1 cellular context compared by ENCODE assay signal in genomic region chr19:756232-756631, GRCh38.
TF ChIP-seq lines count a peak whose summit lies in the region.

No MANE protein-coding gene starts in this region.

TF ChIP-seq in endothelial cell of umbilical vein, 7 proteins besides CTCF, POLR2A, EP300 and RAD21:
- TF ChIP-seq JUN (IDR thresholded peaks at IDR 0.05; ENCODE audit: borderline replicate concordance, insufficient read depth, insufficient read length, low read depth) (peak; percentile 20), MYC (IDR thresholded peaks at IDR 0.05; ENCODE audit: low read depth, low read length) (no peak), POLR2AphosphoS5 (IDR thresholded peaks at IDR 0.05; ENCODE audit: insufficient read depth, low read depth, low read length) (no peak), FOS (IDR thresholded peaks at IDR 0.05; ENCODE audit: borderline replicate concordance, insufficient read depth, low read length) (peak; percentile 10)
